In genomic region chr19:56314584-56315075, GRCh38 we compare ENCODE assay signal across 1 cellular context.
A peak's percentile ranks its signal among the peaks of the same experiment; 100 is the strongest.
TF ChIP-seq lines count a peak whose summit lies in the region.

TSS of gene ZSCAN5A (minus strand) at chr19:56314839. CDS start at chr19:56225046, 89,793 bp downstream.

TF ChIP-seq in HepG2, 621 proteins besides CTCF, POLR2A, EP300 and RAD21 (continued from another document and continues in another):
- TF ChIP-seq, protein P1, sequence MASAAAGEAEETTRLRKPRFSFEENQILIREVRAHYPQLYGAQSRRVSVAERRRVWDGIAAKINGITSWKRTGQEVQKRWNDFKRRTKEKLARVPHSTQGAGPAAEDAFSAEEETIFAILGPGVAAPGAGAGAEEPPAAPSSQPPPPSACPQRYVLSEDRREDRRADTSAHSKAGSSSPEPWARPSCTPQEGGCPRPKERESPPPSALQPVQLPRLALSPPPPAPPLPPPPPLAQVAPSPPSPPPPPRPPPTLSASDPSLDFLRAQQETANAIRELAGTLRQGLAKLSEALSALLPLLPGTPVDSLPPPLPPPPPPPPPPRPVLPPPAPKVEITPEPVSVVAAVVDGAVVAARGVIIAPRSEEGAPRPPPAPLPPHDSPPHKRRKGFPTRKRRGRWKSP (CRISPR knock-in tag; IDR thresholded peaks at IDR 0.05) = 0 out of 2 replicates have a peak, but pooled peaks have one; percentile 15
- no peak for TF ChIP-seq MAF1 (CRISPR knock-in tag; IDR thresholded peaks at IDR 0.05; ENCODE audit: borderline replicate concordance)
- peak; percentile 53; the same call in 1 of the 2 replicates for TF ChIP-seq ZNF446 (CRISPR knock-in tag; IDR thresholded peaks at IDR 0.05)
- TF ChIP-seq ZSCAN21 (CRISPR knock-in tag; IDR thresholded peaks at IDR 0.05; ENCODE audit: borderline replicate concordance) = peak; percentile 66; the same call in 1 of the 2 replicates
- 0 out of 2 replicates have a peak, but pooled peaks have one; percentile 74 for TF ChIP-seq DNMT3B (CRISPR knock-in tag; conservative IDR thresholded peaks at IDR 0.05)
- TF ChIP-seq, protein P2, sequence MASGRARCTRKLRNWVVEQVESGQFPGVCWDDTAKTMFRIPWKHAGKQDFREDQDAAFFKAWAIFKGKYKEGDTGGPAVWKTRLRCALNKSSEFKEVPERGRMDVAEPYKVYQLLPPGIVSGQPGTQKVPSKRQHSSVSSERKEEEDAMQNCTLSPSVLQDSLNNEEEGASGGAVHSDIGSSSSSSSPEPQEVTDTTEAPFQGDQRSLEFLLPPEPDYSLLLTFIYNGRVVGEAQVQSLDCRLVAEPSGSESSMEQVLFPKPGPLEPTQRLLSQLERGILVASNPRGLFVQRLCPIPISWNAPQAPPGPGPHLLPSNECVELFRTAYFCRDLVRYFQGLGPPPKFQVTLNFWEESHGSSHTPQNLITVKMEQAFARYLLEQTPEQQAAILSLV (CRISPR knock-in tag; IDR thresholded peaks at IDR 0.05; ENCODE audit: borderline replicate concordance) = no peak
- TF ChIP-seq CERS6 (CRISPR knock-in tag; IDR thresholded peaks at IDR 0.05) = no peak
- TF ChIP-seq ZNF737 (CRISPR knock-in tag; IDR thresholded peaks at IDR 0.05; ENCODE audit: borderline replicate concordance) = no peak
- TF ChIP-seq FOXP1 (IDR thresholded peaks at IDR 0.05) = no peak
- no peak for TF ChIP-seq FOXP1 (CRISPR knock-in tag; IDR thresholded peaks at IDR 0.05)
- TF ChIP-seq, protein P3, sequence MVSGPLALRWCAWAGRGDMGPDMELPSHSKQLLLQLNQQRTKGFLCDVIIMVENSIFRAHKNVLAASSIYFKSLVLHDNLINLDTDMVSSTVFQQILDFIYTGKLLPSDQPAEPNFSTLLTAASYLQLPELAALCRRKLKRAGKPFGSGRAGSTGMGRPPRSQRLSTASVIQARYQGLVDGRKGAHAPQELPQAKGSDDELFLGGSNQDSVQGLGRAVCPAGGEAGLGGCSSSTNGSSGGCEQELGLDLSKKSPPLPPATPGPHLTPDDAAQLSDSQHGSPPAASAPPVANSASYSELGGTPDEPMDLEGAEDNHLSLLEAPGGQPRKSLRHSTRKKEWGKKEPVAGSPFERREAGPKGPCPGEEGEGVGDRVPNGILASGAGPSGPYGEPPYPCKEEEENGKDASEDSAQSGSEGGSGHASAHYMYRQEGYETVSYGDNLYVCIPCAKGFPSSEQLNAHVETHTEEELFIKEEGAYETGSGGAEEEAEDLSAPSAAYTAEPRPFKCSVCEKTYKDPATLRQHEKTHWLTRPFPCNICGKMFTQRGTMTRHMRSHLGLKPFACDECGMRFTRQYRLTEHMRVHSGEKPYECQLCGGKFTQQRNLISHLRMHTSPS (CRISPR knock-in tag; IDR thresholded peaks at IDR 0.05; ENCODE audit: low read depth) = no peak
- no peak; the same call in 1 of the 2 replicates for TF ChIP-seq AHR (CRISPR knock-in tag; IDR thresholded peaks at IDR 0.05)
- TF ChIP-seq ZNF746 (CRISPR knock-in tag; IDR thresholded peaks at IDR 0.05) = no peak
- TF ChIP-seq ZNF501 (CRISPR knock-in tag; IDR thresholded peaks at IDR 0.05) = 0 out of 2 replicates have a peak, but pooled peaks have one; percentile 66
- TF ChIP-seq, protein P4, sequence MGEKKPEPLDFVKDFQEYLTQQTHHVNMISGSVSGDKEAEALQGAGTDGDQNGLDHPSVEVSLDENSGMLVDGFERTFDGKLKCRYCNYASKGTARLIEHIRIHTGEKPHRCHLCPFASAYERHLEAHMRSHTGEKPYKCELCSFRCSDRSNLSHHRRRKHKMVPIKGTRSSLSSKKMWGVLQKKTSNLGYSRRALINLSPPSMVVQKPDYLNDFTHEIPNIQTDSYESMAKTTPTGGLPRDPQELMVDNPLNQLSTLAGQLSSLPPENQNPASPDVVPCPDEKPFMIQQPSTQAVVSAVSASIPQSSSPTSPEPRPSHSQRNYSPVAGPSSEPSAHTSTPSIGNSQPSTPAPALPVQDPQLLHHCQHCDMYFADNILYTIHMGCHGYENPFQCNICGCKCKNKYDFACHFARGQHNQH (CRISPR knock-in tag; IDR thresholded peaks at IDR 0.05) = 0 out of 2 replicates have a peak, but pooled peaks have one; percentile 14
- no peak for TF ChIP-seq ZNF33B (CRISPR knock-in tag; IDR thresholded peaks at IDR 0.05)
- no peak for TF ChIP-seq MBD4 (IDR thresholded peaks at IDR 0.05; ENCODE audit: borderline replicate concordance, low read length)
- no peak for TF ChIP-seq HHEX (CRISPR knock-in tag; IDR thresholded peaks at IDR 0.05)
- no peak for TF ChIP-seq XRCC5 (optimal IDR thresholded peaks at IDR 0.05; ENCODE audit: low read length)
- no peak for TF ChIP-seq ZNF432 (CRISPR knock-in tag; IDR thresholded peaks at IDR 0.05; ENCODE audit: borderline replicate concordance)
- TF ChIP-seq ZNF782 (CRISPR knock-in tag; IDR thresholded peaks at IDR 0.05; ENCODE audit: borderline replicate concordance) = no peak
- TF ChIP-seq KAT2B (IDR thresholded peaks at IDR 0.05; ENCODE audit: borderline replicate concordance, low read depth, low read length) = no peak
- TF ChIP-seq GTF2F1 (IDR thresholded peaks at IDR 0.05; ENCODE audit: low read length) = no peak
- TF ChIP-seq ZNF556 (CRISPR knock-in tag; IDR thresholded peaks at IDR 0.05; ENCODE audit: borderline replicate concordance) = peak; percentile 20; the same call in 1 of the 2 replicates
- TF ChIP-seq NFIC (IDR thresholded peaks at IDR 0.05; ENCODE audit: low read length) = no peak
- TF ChIP-seq SAP130 (CRISPR knock-in tag; IDR thresholded peaks at IDR 0.05; ENCODE audit: low read depth) = peak; percentile 40
- TF ChIP-seq ZBTB37 (CRISPR knock-in tag; IDR thresholded peaks at IDR 0.05) = no peak
- TF ChIP-seq ZKSCAN5 (CRISPR knock-in tag; IDR thresholded peaks at IDR 0.05) = no peak
- no peak for TF ChIP-seq DDIT3 (CRISPR knock-in tag; IDR thresholded peaks at IDR 0.05)
- TF ChIP-seq, protein P5, sequence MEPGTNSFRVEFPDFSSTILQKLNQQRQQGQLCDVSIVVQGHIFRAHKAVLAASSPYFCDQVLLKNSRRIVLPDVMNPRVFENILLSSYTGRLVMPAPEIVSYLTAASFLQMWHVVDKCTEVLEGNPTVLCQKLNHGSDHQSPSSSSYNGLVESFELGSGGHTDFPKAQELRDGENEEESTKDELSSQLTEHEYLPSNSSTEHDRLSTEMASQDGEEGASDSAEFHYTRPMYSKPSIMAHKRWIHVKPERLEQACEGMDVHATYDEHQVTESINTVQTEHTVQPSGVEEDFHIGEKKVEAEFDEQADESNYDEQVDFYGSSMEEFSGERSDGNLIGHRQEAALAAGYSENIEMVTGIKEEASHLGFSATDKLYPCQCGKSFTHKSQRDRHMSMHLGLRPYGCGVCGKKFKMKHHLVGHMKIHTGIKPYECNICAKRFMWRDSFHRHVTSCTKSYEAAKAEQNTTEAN (CRISPR knock-in tag; conservative IDR thresholded peaks at IDR 0.05) = no peak
- TF ChIP-seq, protein P6, sequence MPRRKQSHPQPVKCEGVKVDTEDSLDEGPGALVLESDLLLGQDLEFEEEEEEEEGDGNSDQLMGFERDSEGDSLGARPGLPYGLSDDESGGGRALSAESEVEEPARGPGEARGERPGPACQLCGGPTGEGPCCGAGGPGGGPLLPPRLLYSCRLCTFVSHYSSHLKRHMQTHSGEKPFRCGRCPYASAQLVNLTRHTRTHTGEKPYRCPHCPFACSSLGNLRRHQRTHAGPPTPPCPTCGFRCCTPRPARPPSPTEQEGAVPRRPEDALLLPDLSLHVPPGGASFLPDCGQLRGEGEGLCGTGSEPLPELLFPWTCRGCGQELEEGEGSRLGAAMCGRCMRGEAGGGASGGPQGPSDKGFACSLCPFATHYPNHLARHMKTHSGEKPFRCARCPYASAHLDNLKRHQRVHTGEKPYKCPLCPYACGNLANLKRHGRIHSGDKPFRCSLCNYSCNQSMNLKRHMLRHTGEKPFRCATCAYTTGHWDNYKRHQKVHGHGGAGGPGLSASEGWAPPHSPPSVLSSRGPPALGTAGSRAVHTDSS (CRISPR knock-in tag; conservative IDR thresholded peaks at IDR 0.05) = no peak
- TF ChIP-seq, protein P7, sequence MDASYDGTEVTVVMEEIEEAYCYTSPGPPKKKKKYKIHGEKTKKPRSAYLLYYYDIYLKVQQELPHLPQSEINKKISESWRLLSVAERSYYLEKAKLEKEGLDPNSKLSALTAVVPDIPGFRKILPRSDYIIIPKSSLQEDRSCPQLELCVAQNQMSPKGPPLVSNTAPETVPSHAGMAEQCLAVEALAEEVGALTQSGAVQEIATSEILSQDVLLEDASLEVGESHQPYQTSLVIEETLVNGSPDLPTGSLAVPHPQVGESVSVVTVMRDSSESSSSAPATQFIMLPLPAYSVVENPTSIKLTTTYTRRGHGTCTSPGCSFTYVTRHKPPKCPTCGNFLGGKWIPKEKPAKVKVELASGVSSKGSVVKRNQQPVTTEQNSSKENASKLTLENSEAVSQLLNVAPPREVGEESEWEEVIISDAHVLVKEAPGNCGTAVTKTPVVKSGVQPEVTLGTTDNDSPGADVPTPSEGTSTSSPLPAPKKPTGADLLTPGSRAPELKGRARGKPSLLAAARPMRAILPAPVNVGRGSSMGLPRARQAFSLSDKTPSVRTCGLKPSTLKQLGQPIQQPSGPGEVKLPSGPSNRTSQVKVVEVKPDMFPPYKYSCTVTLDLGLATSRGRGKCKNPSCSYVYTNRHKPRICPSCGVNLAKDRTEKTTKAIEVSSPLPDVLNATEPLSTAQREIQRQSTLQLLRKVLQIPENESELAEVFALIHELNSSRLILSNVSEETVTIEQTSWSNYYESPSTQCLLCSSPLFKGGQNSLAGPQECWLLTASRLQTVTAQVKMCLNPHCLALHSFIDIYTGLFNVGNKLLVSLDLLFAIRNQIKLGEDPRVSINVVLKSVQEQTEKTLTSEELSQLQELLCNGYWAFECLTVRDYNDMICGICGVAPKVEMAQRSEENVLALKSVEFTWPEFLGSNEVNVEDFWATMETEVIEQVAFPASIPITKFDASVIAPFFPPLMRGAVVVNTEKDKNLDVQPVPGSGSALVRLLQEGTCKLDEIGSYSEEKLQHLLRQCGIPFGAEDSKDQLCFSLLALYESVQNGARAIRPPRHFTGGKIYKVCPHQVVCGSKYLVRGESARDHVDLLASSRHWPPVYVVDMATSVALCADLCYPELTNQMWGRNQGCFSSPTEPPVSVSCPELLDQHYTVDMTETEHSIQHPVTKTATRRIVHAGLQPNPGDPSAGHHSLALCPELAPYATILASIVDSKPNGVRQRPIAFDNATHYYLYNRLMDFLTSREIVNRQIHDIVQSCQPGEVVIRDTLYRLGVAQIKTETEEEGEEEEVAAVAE (CRISPR knock-in tag; IDR thresholded peaks at IDR 0.05; ENCODE audit: borderline replicate concordance) = no peak
- TF ChIP-seq, protein P8, sequence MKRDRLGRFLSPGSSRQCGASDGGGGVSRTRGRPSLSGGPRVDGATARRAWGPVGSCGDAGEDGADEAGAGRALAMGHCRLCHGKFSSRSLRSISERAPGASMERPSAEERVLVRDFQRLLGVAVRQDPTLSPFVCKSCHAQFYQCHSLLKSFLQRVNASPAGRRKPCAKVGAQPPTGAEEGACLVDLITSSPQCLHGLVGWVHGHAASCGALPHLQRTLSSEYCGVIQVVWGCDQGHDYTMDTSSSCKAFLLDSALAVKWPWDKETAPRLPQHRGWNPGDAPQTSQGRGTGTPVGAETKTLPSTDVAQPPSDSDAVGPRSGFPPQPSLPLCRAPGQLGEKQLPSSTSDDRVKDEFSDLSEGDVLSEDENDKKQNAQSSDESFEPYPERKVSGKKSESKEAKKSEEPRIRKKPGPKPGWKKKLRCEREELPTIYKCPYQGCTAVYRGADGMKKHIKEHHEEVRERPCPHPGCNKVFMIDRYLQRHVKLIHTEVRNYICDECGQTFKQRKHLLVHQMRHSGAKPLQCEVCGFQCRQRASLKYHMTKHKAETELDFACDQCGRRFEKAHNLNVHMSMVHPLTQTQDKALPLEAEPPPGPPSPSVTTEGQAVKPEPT (CRISPR knock-in tag; IDR thresholded peaks at IDR 0.05; ENCODE audit: low read depth) = no peak
- no peak for TF ChIP-seq FOXM1 (CRISPR knock-in tag; IDR thresholded peaks at IDR 0.05)
- TF ChIP-seq, protein P9, sequence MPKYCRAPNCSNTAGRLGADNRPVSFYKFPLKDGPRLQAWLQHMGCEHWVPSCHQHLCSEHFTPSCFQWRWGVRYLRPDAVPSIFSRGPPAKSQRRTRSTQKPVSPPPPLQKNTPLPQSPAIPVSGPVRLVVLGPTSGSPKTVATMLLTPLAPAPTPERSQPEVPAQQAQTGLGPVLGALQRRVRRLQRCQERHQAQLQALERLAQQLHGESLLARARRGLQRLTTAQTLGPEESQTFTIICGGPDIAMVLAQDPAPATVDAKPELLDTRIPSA (CRISPR knock-in tag; IDR thresholded peaks at IDR 0.05; ENCODE audit: borderline replicate concordance) = no peak; the same call in 1 of the 2 replicates
- no peak; the same call in 1 of the 2 replicates for TF ChIP-seq MXD1 (CRISPR knock-in tag; IDR thresholded peaks at IDR 0.05)
- TF ChIP-seq ZNF790 (CRISPR knock-in tag; IDR thresholded peaks at IDR 0.05; ENCODE audit: borderline replicate concordance) = no peak
- TF ChIP-seq HCFC1 (IDR thresholded peaks at IDR 0.05; ENCODE audit: low read depth, low read length) = peak; percentile 79
- no peak for TF ChIP-seq RORA (CRISPR knock-in tag; IDR thresholded peaks at IDR 0.05)
